In the genomic region with DNA sequence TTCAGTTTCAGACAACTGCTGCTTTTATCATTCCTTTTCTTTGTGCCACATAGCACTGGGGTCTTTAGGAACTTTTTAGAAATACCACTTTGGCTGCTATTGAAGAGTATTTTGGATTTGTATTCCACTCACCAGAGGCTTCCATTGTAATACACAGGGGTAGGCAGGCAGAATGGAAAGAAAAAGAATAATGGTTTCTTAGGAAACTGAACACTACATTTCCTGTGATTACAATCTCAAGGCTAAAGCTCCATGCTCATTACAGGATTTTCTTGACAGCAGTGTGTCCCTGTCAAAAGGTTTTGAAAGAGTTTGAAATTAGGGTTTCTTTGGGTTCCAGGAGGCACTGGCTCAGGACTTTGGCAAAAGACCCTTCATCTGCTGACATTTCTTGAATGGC, we compare ENCODE assay signal across 26 cellular contexts.
"Had no signal": no experiment of that assay in that cellular context is flagged by ENCODE, and none has a peak within 500 bp of the region (broad histone marks: within the 10 kb centered on the region; RNA-seq: fewer than 3 reads in every experiment).

No MANE protein-coding gene starts in this region.

- H3K36me3 ChIP-seq: right lobe of liver, transverse colon had no signal

- H3K9me3 Mint-ChIP-seq: activated naive CD4-positive, alpha-beta T cell treated with anti-CD3 and anti-CD28 coated beads, Interleukin-2, amount 50 U/mL, for 24 hours; activated naive CD8-positive, alpha-beta T cell treated with anti-CD3 and anti-CD28 coated beads, Interleukin-2, amount 50 U/mL, for 24 hours; T-helper 1 cell treated with Interleukin-12 subunit alpha and Interleukin-12 subunit beta and Interleukin-4 antibody, amounts not matched to agents 30 μg/mL and 1 μg/mL, for 36 hours had no signal

- ATAC-seq: activated CD4-positive, alpha-beta T cell treated with anti-CD3 and anti-CD28 coated beads for 36 hours; activated CD8-positive, alpha-beta memory T cell treated with anti-CD3 and anti-CD28 coated beads, Interleukin-2, amount 10 ng/mL, durations not matched to agents 7 days and 5 days; activated CD8-positive, alpha-beta T cell treated with anti-CD3 and anti-CD28 coated beads, Interleukin-2, amount 10 ng/mL, durations not matched to agents 7 days and 5 days; activated naive CD8-positive, alpha-beta T cell treated with anti-CD3 and anti-CD28 coated beads, Interleukin-2, amount 50 U/mL, for 24 hours; left cardiac atrium; left ventricle myocardium superior; mucosa of descending colon; right lobe of liver; stimulated activated naive CD8-positive, alpha-beta T cell treated with anti-CD3 and anti-CD28 coated beads, Interleukin-15, Interleukin-2, amounts not matched to agents 100 U/mL and 50 U/mL, for 24 hours; WTC11 had no signal

- H3K9me3 ChIP-seq: mucosa of descending colon, right lobe of liver, testis, transverse colon had no signal

- H3K27ac ChIP-seq: right lobe of liver, testis, transverse colon had no signal

- H3K27me3 ChIP-seq: right lobe of liver, testis, transverse colon had no signal

- H3K27me3 Mint-ChIP-seq: activated naive CD4-positive, alpha-beta T cell treated with anti-CD3 and anti-CD28 coated beads, Interleukin-2, amount 50 U/mL, for 24 hours; activated naive CD8-positive, alpha-beta T cell treated with anti-CD3 and anti-CD28 coated beads, Interleukin-2, amount 50 U/mL, for 24 hours had no signal

- H3K4me1 ChIP-seq: right lobe of liver had no signal

- H3K4me3 ChIP-seq: mucosa of descending colon, right lobe of liver, testis, transverse colon had no signal

- DNase-seq: activated CD4-positive, alpha-beta T cell treated with anti-CD3 and anti-CD28 coated beads for 36 hours; activated CD8-positive, alpha-beta memory T cell treated with anti-CD3 and anti-CD28 coated beads, Interleukin-2, amount 10 ng/mL, durations not matched to agents 7 days and 5 days; activated CD8-positive, alpha-beta T cell treated with anti-CD3 and anti-CD28 coated beads, Interleukin-2, amount 10 ng/mL, durations not matched to agents 7 days and 5 days; activated naive CD8-positive, alpha-beta T cell treated with anti-CD3 and anti-CD28 coated beads, Interleukin-2, amount 50 U/mL, for 24 hours; activated T-cell treated with anti-CD3 and anti-CD28 coated beads, Interleukin-2, amount 50 U/mL, for 48 hours; effector memory CD4-positive, alpha-beta T cell; foreskin fibroblast; left cardiac atrium; left ventricle myocardium superior; mucosa of descending colon; nephron progenitor cell; posterior cingulate gyrus; right lobe of liver; stimulated activated CD4-positive, alpha-beta T cell treated with anti-CD3 and anti-CD28 coated beads, Interleukin-12 subunit alpha, Interleukin-12 subunit beta, amount 100 ng/mL, for 4 hours; stimulated activated CD4-positive, alpha-beta T cell treated with anti-CD3 and anti-CD28 coated beads, Interleukin-4, amount 100 ng/mL, for 1 hour; stimulated activated naive CD8-positive, alpha-beta T cell treated with anti-CD3 and anti-CD28 coated beads, Interleukin-15, Interleukin-2, amounts not matched to agents 100 U/mL and 50 U/mL, for 24 hours; T-helper 9 cell; testis; transverse colon had no signal

- H3K36me3 Mint-ChIP-seq: activated naive CD4-positive, alpha-beta T cell treated with anti-CD3 and anti-CD28 coated beads, Interleukin-2, amount 50 U/mL, for 24 hours had no signal

- FAIRE-seq: colon, keratinocyte, urothelium cell line had no signal

- H3K4me3 Mint-ChIP-seq: activated CD4-positive, alpha-beta T cell treated with anti-CD3 and anti-CD28 coated beads for 36 hours; activated CD8-positive, alpha-beta memory T cell treated with anti-CD3 and anti-CD28 coated beads, Interleukin-2, amount 10 ng/mL, durations not matched to agents 7 days and 5 days; activated CD8-positive, alpha-beta T cell treated with anti-CD3 and anti-CD28 coated beads, Interleukin-2, amount 10 ng/mL, durations not matched to agents 7 days and 5 days; activated naive CD4-positive, alpha-beta T cell treated with anti-CD3 and anti-CD28 coated beads, Interleukin-2, amount 50 U/mL, for 24 hours; activated naive CD8-positive, alpha-beta T cell treated with anti-CD3 and anti-CD28 coated beads, Interleukin-2, amount 50 U/mL, for 24 hours; nephron progenitor cell; T-helper 1 cell treated with Interleukin-12 subunit alpha and Interleukin-12 subunit beta and Interleukin-4 antibody, amounts not matched to agents 30 μg/mL and 1 μg/mL, for 36 hours; WTC11 had no signal

- H3K27ac Mint-ChIP-seq: activated CD4-positive, alpha-beta T cell treated with anti-CD3 and anti-CD28 coated beads for 36 hours; activated CD8-positive, alpha-beta memory T cell treated with anti-CD3 and anti-CD28 coated beads, Interleukin-2, amount 10 ng/mL, durations not matched to agents 7 days and 5 days; activated CD8-positive, alpha-beta T cell treated with anti-CD3 and anti-CD28 coated beads, Interleukin-2, amount 10 ng/mL, durations not matched to agents 7 days and 5 days; activated naive CD4-positive, alpha-beta T cell treated with anti-CD3 and anti-CD28 coated beads, Interleukin-2, amount 50 U/mL, for 24 hours; activated naive CD8-positive, alpha-beta T cell treated with anti-CD3 and anti-CD28 coated beads, Interleukin-2, amount 50 U/mL, for 24 hours; activated T-helper 2 cell treated with anti-CD3 and anti-CD28 coated beads, Interferon-gamma antibody, Interleukin-2, Interleukin-4, amounts not matched to agents 10 μg/mL and 5 μg/mL and 100 μg/mL, durations not matched to agents 14 hours and 24 hours and 36 hours; nephron progenitor cell; T-helper 1 cell treated with Interleukin-12 subunit alpha and Interleukin-12 subunit beta and Interleukin-4 antibody, amounts not matched to agents 30 μg/mL and 1 μg/mL, for 36 hours; WTC11 had no signal
